ENCODE assay signal across 35 cellular contexts in genomic region chr10:120632936-120633335, GRCh38.
"Had no signal": no experiment of that assay in that cellular context is flagged by ENCODE, and none has a peak within 500 bp of the region (broad histone marks: within the 10 kb centered on the region; RNA-seq: fewer than 3 reads in every experiment).

No MANE protein-coding gene starts in this region.

- H3K4me1 ChIP-seq: adrenal gland, body of pancreas, breast epithelium had no signal

- H3K27ac ChIP-seq: adrenal gland, body of pancreas, brain microvascular endothelial cell, breast epithelium, VCaP had no signal

- ATAC-seq: activated CD8-positive, alpha-beta T cell treated with anti-CD3 and anti-CD28 coated beads for 36 hours; activated naive CD4-positive, alpha-beta T cell treated with anti-CD3 and anti-CD28 coated beads, Interleukin-2, amount 50 U/mL, for 72 hours; activated T-cell treated with anti-CD3 and anti-CD28 coated beads, Interleukin-2, amount 50 U/mL, for 4 hours; activated T-cell treated with anti-CD3 and anti-CD28 coated beads, Interleukin-2, amount 50 U/mL, for 72 hours; activated T-helper 17 cell treated with anti-CD3 and anti-CD28 coated beads, Interleukin-2, amount 50 U/mL, for 72 hours; body of pancreas; WTC11 had no signal

- FAIRE-seq: astrocyte, TTC549 had no signal

- H3K9me3 ChIP-seq: adrenal gland, body of pancreas had no signal

- H3K4me3 ChIP-seq: adrenal gland, body of pancreas, breast epithelium had no signal

- H3K36me3 ChIP-seq: adrenal gland, brain microvascular endothelial cell, breast epithelium had no signal

- H3K27me3 ChIP-seq: adrenal gland, body of pancreas, brain microvascular endothelial cell, breast epithelium had no signal

- DNase-seq: activated CD4-positive, alpha-beta memory T cell treated with anti-CD3 and anti-CD28 coated beads for 36 hours; activated CD4-positive, alpha-beta T cell treated with anti-CD3 and anti-CD28 coated beads for 4 hours; activated CD4-positive, alpha-beta T cell treated with anti-CD3 and anti-CD28 coated beads, Interleukin-2, amount 10 ng/mL, durations not matched to agents 24 days and 14 days; activated CD4-positive, alpha-beta T cell treated with anti-CD3 and anti-CD28 coated beads, Interleukin-2, amount 50 U/mL, for 1 hour; activated CD4-positive, alpha-beta T cell treated with anti-CD3 and anti-CD28 coated beads, Interleukin-2, amount 50 U/mL, for 4 hours; activated CD4-positive, CD25-positive, alpha-beta regulatory T cell; activated CD4-positive, CD25-positive, alpha-beta regulatory T cell treated with anti-CD3 and anti-CD28 coated beads, Interleukin-2, amount 50 U/mL, for 72 hours; activated CD8-positive, alpha-beta memory T cell treated with anti-CD3 and anti-CD28 coated beads, Interleukin-2, amount 50 U/mL, for 4 hours; activated CD8-positive, alpha-beta T cell treated with anti-CD3 and anti-CD28 coated beads for 36 hours; activated effector memory CD4-positive, alpha-beta T cell treated with anti-CD3 and anti-CD28 coated beads, Interleukin-2, amount 50 U/mL, for 16 hours; activated gamma-delta T cell treated with Interleukin-2 at 50 U/mL for 16 hours; activated naive CD4-positive, alpha-beta T cell; activated naive CD4-positive, alpha-beta T cell treated with anti-CD3 and anti-CD28 coated beads for 36 hours; activated naive CD4-positive, alpha-beta T cell treated with anti-CD3 and anti-CD28 coated beads, Interleukin-2, amount 50 U/mL, for 16 hours; activated naive CD8-positive, alpha-beta T cell treated with anti-CD3 and anti-CD28 coated beads for 36 hours; activated T-cell treated with anti-CD3 and anti-CD28 coated beads for 4 hours; activated T-cell treated with anti-CD3 and anti-CD28 coated beads, Interleukin-2, amount 50 U/mL, for 1 hour; activated T-cell treated with anti-CD3 and anti-CD28 coated beads, Interleukin-2, amount 50 U/mL, for 4 hours; activated T-cell treated with anti-CD3 and anti-CD28 coated beads, Interleukin-2, amount 50 U/mL, for 72 hours; adrenal gland; amniotic stem cell; aorta; body of pancreas; brain microvascular endothelial cell; central memory CD4-positive, alpha-beta T cell; T-helper 1 cell; T-helper 2 cell; T-helper 9 cell had no signal
